13 cellular contexts compared by ENCODE assay signal in the genomic region with DNA sequence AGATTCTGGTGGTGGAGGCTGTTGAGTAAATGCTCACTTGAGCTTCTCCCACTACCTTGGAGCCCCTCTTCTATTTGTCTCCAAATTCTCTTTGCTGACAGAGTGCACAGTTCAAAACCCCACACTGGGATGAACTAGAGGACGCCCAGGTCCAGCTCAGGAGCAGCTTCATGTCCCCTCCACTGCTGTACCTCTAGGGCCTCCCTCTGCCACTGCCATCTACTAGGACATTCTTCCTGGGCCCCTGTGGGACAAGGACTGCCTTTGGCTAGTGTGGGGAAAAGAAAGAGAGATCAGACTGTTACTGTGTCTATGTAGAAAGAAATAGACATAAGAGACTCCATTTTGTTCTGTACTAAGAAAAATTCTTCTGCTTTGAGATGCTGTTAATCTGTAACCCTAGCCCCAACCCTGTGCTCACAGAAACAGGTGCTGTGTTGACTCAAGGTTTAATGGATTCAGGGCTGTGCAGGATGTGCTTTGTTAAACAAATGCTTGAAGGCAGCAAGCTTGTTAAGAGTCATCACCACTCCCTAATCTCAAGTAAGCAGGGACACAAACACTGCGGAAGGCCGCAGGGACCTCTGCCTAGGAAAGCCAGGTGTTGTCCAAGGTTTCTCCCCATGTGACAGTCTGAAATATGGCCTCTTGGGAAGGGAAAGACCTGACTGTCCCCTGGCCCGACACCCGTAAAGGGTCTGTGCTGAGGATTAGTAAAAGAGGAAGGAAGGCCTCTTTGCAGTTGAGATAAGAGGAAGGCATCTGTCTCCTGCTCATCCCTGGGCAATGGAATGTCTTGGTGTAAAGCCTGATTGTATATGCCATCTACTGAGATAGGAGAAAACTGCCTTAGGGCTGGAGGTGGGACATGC. TPM values are rescaled to one million over a fixed set of nuclear protein-coding genes. Genes with fewer than 3 reads are reported as not detected.
DNase-seq lines count a peak whose midpoint lies in the region; TF ChIP-seq lines count a peak whose summit lies in the region.
"Not testable (repeated sequence)": the region's sequence is repeated elsewhere in the genome, so short reads cannot be mapped to it uniquely, and the experiment has no call there.
"Had no signal": no experiment of that assay in that cellular context is flagged by ENCODE, and none has a peak within 500 bp of the region (broad histone marks: within the 10 kb centered on the region; RNA-seq: fewer than 3 reads in every experiment).

No MANE protein-coding gene starts in this region.

- not testable (repeated sequence) for H4K91ac ChIP-seq in H9 (ENCODE audit: insufficient read length, low read depth, low read length)

- peaks cover 79% of the 10 kb centered on the region for H3K4me1 ChIP-seq in BLaER1
- peaks cover 28% of the 10 kb centered on the region; the same call in 1 of the 2 replicates for H3K4me1 ChIP-seq in H9 (ENCODE audit: insufficient read depth, low read length)
- H3K4me1 ChIP-seq in OCI-LY3 (ENCODE audit: low read length): peaks cover 20% of the 10 kb centered on the region
- peaks cover 42% of the 10 kb centered on the region for H3K4me1 ChIP-seq in iPS-15b (ENCODE audit: control insufficient read depth, insufficient read depth, low read length)
- H3K4me1 ChIP-seq in spleen: peaks cover 0 to 57% (median 30%) of the 10 kb centered on the region in 6 donors

- not testable (repeated sequence) for H3T11ph ChIP-seq in H9 (ENCODE audit: low read length)

- intact Hi-C loops in spleen (cut with DNase I; ENCODE audit: low total_unique reads): loop anchor here (10.0 kb wide), 1 partner anchor 131 kb away; no protein-coding TSS in a partner anchor

- H3K4me2 ChIP-seq in BLaER1 (peak overlapping the region; percentile 92), OCI-LY3 (ENCODE audit: low read length) (peak overlapping the region; percentile 55)
- H3K4me2 ChIP-seq in H9 (ENCODE audit: insufficient read depth, insufficient read length, low read length): not testable (repeated sequence)

- H3K23ac ChIP-seq in H9 (ENCODE audit: insufficient read length, low read depth, low read length): peak overlapping the region; percentile 33

- not testable (repeated sequence) for H2BK15ac ChIP-seq in H9 (ENCODE audit: low read depth, low read length)

- TF ChIP-seq POLR2A in spleen (IDR thresholded peaks at IDR 0.05): not testable (repeated sequence)

- H3K4me1 Mint-ChIP-seq in H9 (peaks cover 69 to 74% of the 10 kb centered on the region in 2 experiments), mesothelial cell of epicardium (peaks cover 83% of the 10 kb centered on the region)

- peaks cover 38% of the 10 kb centered on the region for H3K27me3 Mint-ChIP-seq in H9 (ENCODE audit: low read depth)
- H3K27me3 Mint-ChIP-seq in mesothelial cell of epicardium (ENCODE audit: low read depth): not testable (repeated sequence)

- H3K4me3 Mint-ChIP-seq in H9 (peak overlapping the region; percentile 60 to 61), mesothelial cell of epicardium (peak overlapping the region; percentile 43)

- H3K9me3 Mint-ChIP-seq in H9, mesothelial cell of epicardium: not testable (repeated sequence)

- H2AK5ac ChIP-seq in H9 (ENCODE audit: insufficient read length, low read length): peak overlapping the region; percentile 56

- peak overlapping the region; percentile 74 for H3K18ac ChIP-seq in H9 (ENCODE audit: insufficient read length, low read depth, low read length)

- peak overlapping the region; percentile 48 for H3K9ac ChIP-seq in BLaER1
- H3K9ac ChIP-seq in H9 (ENCODE audit: extremely low read depth, insufficient read length, low read length): not testable (repeated sequence)
- H3K9ac ChIP-seq in OCI-LY3 (ENCODE audit: low read length): peak overlapping the region; percentile 5; the same call in 1 of the 2 replicates
- H3K9ac ChIP-seq in iPS-15b (ENCODE audit: low read depth, low read length): peak overlapping the region; percentile 54

- not testable (repeated sequence) for H4K5ac ChIP-seq in H9 (ENCODE audit: insufficient read length, low read depth, low read length)

- H3K36me3 Mint-ChIP-seq in H9 (ENCODE audit: insufficient read depth in 1 of 3, low read depth in 3 of 3); mesothelial cell of epicardium: not testable (repeated sequence)

- H3K9me3 ChIP-seq in BLaER1; H9 (ENCODE audit: control insufficient read depth, low read depth, low read length); OCI-LY3 (ENCODE audit: insufficient read depth, low read length); iPS-15b (ENCODE audit: control insufficient read depth, insufficient read depth, low read length); spleen: not testable (repeated sequence)

- H4K20me1 ChIP-seq in BLaER1; H9 (ENCODE audit: control insufficient read depth, insufficient read depth, insufficient read length); OCI-LY3 (ENCODE audit: insufficient read depth, low read length): not testable (repeated sequence)

- H2BK120ac ChIP-seq in H9 (ENCODE audit: low read depth, low read length, poor library complexity, severe bottlenecking): not testable (repeated sequence)

- not testable (repeated sequence) for H3K23me2 ChIP-seq in H9 (ENCODE audit: insufficient read length, low read depth, low read length, poor library complexity, severe bottlenecking)

- H4K8ac ChIP-seq in H9 (replicated peaks; ENCODE audit: insufficient read length, low read depth, low read length): not testable (repeated sequence)

- H3K14ac ChIP-seq in H9 (ENCODE audit: insufficient read depth, low read length): peak overlapping the region; percentile 81

- H3K27ac ChIP-seq in BLaER1 (peak overlapping the region; percentile 73), OCI-LY3 (ENCODE audit: low read length) (peak overlapping the region; percentile 49; the same call in 1 of the 2 replicates), spleen (peak overlapping the region in 1 of 8 donors; percentile 11)
- not testable (repeated sequence) for H3K27ac ChIP-seq in H9 (ENCODE audit: insufficient read length, low read depth, low read length)

- not testable (repeated sequence) for H3K56ac ChIP-seq in H9 (ENCODE audit: insufficient read length, low read depth, low read length)

- TF ChIP-seq CTCF in H9 (conservative IDR thresholded peaks at IDR 0.05); OCI-LY3 (IDR thresholded peaks at IDR 0.05; ENCODE audit: low read depth, low read length); mesothelial cell of epicardium (IDR thresholded peaks at IDR 0.05; ENCODE audit: unreplicated experiment); spleen (IDR thresholded peaks at IDR 0.05 in 8 of 11, conservative IDR thresholded peaks at IDR 0.05 in 3 of 11): not testable (repeated sequence)

- DNase-seq in H9 (peak; percentile 37), NCI-H146 treated with DMSO at 0.1 percent for 48 hours (lab: John Stamatoyannopoulos, UW; ENCODE audit: unreplicated experiment) (peak; percentile 14), spleen (peak; percentile 53)
- peak; percentile 1 for DNase-seq in activated CD8-positive, alpha-beta memory T cell treated with anti-CD3 and anti-CD28 coated beads, Interleukin-2, amount 50 U/mL, for 4 hours
- not testable (repeated sequence) for DNase-seq in mesothelial cell of epicardium (ENCODE audit: low spot score in 2 of 2, unreplicated experiment in 2 of 2)

- H3K4ac ChIP-seq in H9 (ENCODE audit: low read depth, low read length): not testable (repeated sequence)

- no CpG with 5 or more reads among the region's 5 CpGs for WGBS in H9 (ENCODE audit: extremely low coverage, insufficient read length, low lambda C conversion rate)
- 39 to 54% (median 47%) methylated on average over 5 of the region's 5 CpGs for WGBS in spleen, 5 donors

- H3K79me1 ChIP-seq in H9 (ENCODE audit: insufficient read depth, low read depth, low read length, poor library complexity, severe bottlenecking): not testable (repeated sequence)

- H2BK5ac ChIP-seq in H9 (ENCODE audit: insufficient read length, low read length): not testable (repeated sequence)

- not testable (repeated sequence) for H3K79me2 ChIP-seq in H9 (ENCODE audit: insufficient read depth, low read length); OCI-LY3 (ENCODE audit: low read length)

- not testable (repeated sequence) for H2AFZ ChIP-seq in H9 (ENCODE audit: low read length)
- peak overlapping the region; percentile 65; the same call in 1 of the 2 replicates for H2AFZ ChIP-seq in OCI-LY3 (ENCODE audit: low read depth, low read length)

- H3K36me3 ChIP-seq in BLaER1; OCI-LY3 (replicated peaks; ENCODE audit: low read depth, low read length); iPS-15b (ENCODE audit: control insufficient read depth, insufficient read depth, low read length); spleen: not testable (repeated sequence)

- H2BK20ac ChIP-seq in H9 (ENCODE audit: low read depth, low read length, poor library complexity, severe bottlenecking): not testable (repeated sequence)

- H2BK12ac ChIP-seq in H9 (ENCODE audit: insufficient read length, low read depth, low read length): peak overlapping the region; percentile 69

- H3K4me3 ChIP-seq in BLaER1; iPS-15b (ENCODE audit: low read depth, low read length); spleen: not testable (repeated sequence)
- H3K4me3 ChIP-seq in OCI-LY3 (ENCODE audit: low read length): 0 out of 2 replicates have a peak overlapping the region, but pooled peaks have one; percentile 2

- peak overlapping the region; percentile 81 to 98 (median 88) for H3K27ac Mint-ChIP-seq in H9
- H3K27ac Mint-ChIP-seq in mesothelial cell of epicardium: peak overlapping the region; percentile 99

- not testable (repeated sequence) for H3K27me3 ChIP-seq in BLaER1; H9 (ENCODE audit: insufficient read depth, low read length); OCI-LY3 (ENCODE audit: low read depth, low read length); iPS-15b (ENCODE audit: control insufficient read depth, insufficient read depth, low read length); spleen (replicated peaks in 1 of 7)

RNA-seq across cellular contexts. Expression of a gene that starts 44.1 kb away (rescaled TPM):
- total RNA-seq in H9 (2021) (not detected in 2 replicates), mesothelial cell of epicardium (not detected in 3 replicates), spleen (not detected)
- polyA plus RNA-seq in spleen: under 1 TPM in 1 of 3 donors, not detected in 2; 0.26 TPM
- total RNA-seq: A673; CD4-positive, CD25-positive, alpha-beta regulatory T cell; H7; myocyte; psoas muscle had no signal
- polyA plus RNA-seq: CD4-positive, CD25-positive, alpha-beta regulatory T cell; psoas muscle had no signal
